In genomic region chr7:107579546-107579880, GRCh38 we compare ENCODE assay signal across 8 cellular contexts. TPM values are rescaled to one million over a fixed set of nuclear protein-coding genes. Genes with fewer than 3 reads are reported as not detected.
DNase-seq lines count a peak whose midpoint lies in the region; ATAC-seq and TF ChIP-seq lines count a peak whose summit lies in the region.

No MANE protein-coding gene starts in this region.

- H3K9me3 Mint-ChIP-seq in Calu3 (ENCODE audit: low read depth, unreplicated experiment), result no peaks in the 10 kb centered on the region
- H3K9me3 Mint-ChIP-seq in naive thymus-derived CD8-positive, alpha-beta T cell, result no peaks in the 10 kb centered on the region

- H3K36me3 Mint-ChIP-seq in Calu3 (ENCODE audit: insufficient read depth, unreplicated experiment), result peaks cover 16% of the 10 kb centered on the region
- peaks cover 0 to 15% (median 3%) of the 10 kb centered on the region in 3 donors for H3K36me3 Mint-ChIP-seq in naive thymus-derived CD8-positive, alpha-beta T cell

- intact Hi-C loops in Calu3 (cut with micrococcal nuclease; ENCODE audit: unreplicated experiment), result no loop called here

- no peaks in the 10 kb centered on the region for H3K27me3 Mint-ChIP-seq in Calu3 (ENCODE audit: unreplicated experiment)
- H3K27me3 Mint-ChIP-seq in naive thymus-derived CD8-positive, alpha-beta T cell, result no peaks in the 10 kb centered on the region

- WGBS in ectodermal cell, 2 experiments, result 4% methylated on average over 7 to 8 of the region's 9 CpGs

- H3K4me1 ChIP-seq in ectodermal cell (ENCODE audit: control insufficient read depth, insufficient read depth, low read length), result no peaks in the 10 kb centered on the region

- DNase-seq in Calu3 (no peak), NB4 (ENCODE audit: low read depth) (no peak), nucleus accumbens (lab: John Stamatoyannopoulos, UW) (no peak), cerebellar nuclear complex (lab: John Stamatoyannopoulos, UW) (no peak), NCI-H345 treated with DMSO at 0.1 percent for 48 hours (lab: John Stamatoyannopoulos, UW; ENCODE audit: unreplicated experiment) (no peak), NAMALWA (ENCODE audit: low spot score) (no peak)
- DNase-seq in naive thymus-derived CD8-positive, alpha-beta T cell, result no peak

- no peaks in the 10 kb centered on the region for H3K4me1 Mint-ChIP-seq in Calu3 (ENCODE audit: low read depth, unreplicated experiment)
- H3K4me1 Mint-ChIP-seq in naive thymus-derived CD8-positive, alpha-beta T cell, result peaks cover 3 to 31% (median 18%) of the 10 kb centered on the region in 4 donors

- ATAC-seq in naive thymus-derived CD8-positive, alpha-beta T cell, result no peak

- H3K36me3 ChIP-seq in ectodermal cell (ENCODE audit: control insufficient read depth, insufficient read depth, low read length), result no peaks in the 10 kb centered on the region

- POLR2A ChIA-PET in naive thymus-derived CD8-positive, alpha-beta T cell (lab: Charles Lee), result interaction anchor here (1.0 to 1.5 kb wide), 3 partner anchors 8 to 16 kb away, joined by 3 to 8 read pairs (median 4); partner anchors contain the start of genes COG5 and DUS4L

- H3K4me3 ChIP-seq in NB4 (ENCODE audit: low read depth, low read length), result peak overlapping the region; percentile 89
- peak overlapping the region; percentile 69 for H3K4me3 ChIP-seq in ectodermal cell (ENCODE audit: insufficient read depth, low read depth, low read length)

- TF ChIP-seq CTCF in Calu3 (IDR thresholded peaks at IDR 0.05; ENCODE audit: unreplicated experiment) (no peak), NB4 (IDR thresholded peaks at IDR 0.05; ENCODE audit: low read depth, low read length) (no peak)

- TSS peak; percentile 70 for BruUV-seq in Calu3 (replicated peaks; lab: Mats Ljungman, UMichigan)

- peak overlapping the region; percentile 77 for H3K27ac ChIP-seq in ectodermal cell (ENCODE audit: insufficient read depth, low read depth, low read length, poor library complexity, severe bottlenecking)

- no peaks in the 10 kb centered on the region for H3K27me3 ChIP-seq in ectodermal cell (ENCODE audit: control insufficient read depth, insufficient read depth, low read length, poor library complexity, severe bottlenecking)

- no peaks in the 10 kb centered on the region for H3K9me3 ChIP-seq in ectodermal cell (ENCODE audit: control insufficient read depth, low read length)

- H3K4me3 Mint-ChIP-seq in Calu3 (ENCODE audit: low read depth, unreplicated experiment), result peak overlapping the region; percentile 70
- peak overlapping the region; percentile 76 to 94 (median 90) for H3K4me3 Mint-ChIP-seq in naive thymus-derived CD8-positive, alpha-beta T cell

- H3K27ac Mint-ChIP-seq in Calu3 (ENCODE audit: unreplicated experiment), result peak overlapping the region; percentile 56
- peak overlapping the region; percentile 76 to 96 (median 90) for H3K27ac Mint-ChIP-seq in naive thymus-derived CD8-positive, alpha-beta T cell

- TF ChIP-seq POLR2A in NB4 (IDR thresholded peaks at IDR 0.05; ENCODE audit: extremely low read depth, insufficient read length), result no peak

- CTCF ChIA-PET in Calu3 (lab: Charles Lee), result no interaction called here

RNA-seq across cellular contexts. Expression of gene BCAP29, which starts 0.5 kb away (rescaled TPM):
- 16.5 and 17.6 TPM in 2 replicates for total RNA-seq in Calu3 (2022)
- 41.0 TPM for polyA plus RNA-seq in ectodermal cell (2013, experiment 1 of 4)
- polyA plus RNA-seq in ectodermal cell (2013, experiment 2 of 4), result 41.3 TPM
- 34.5 TPM for polyA plus RNA-seq in ectodermal cell (2013, experiment 3 of 4)
- 46.9 TPM for polyA plus RNA-seq in ectodermal cell (2013, experiment 4 of 4)
- total RNA-seq in naive thymus-derived CD8-positive, alpha-beta T cell, result 10 to 100 TPM; 15.6 to 17.6 TPM
- 10 to 100 TPM; 26.1 to 49.3 (median 28.1) TPM for polyA plus RNA-seq in naive thymus-derived CD8-positive, alpha-beta T cell

RNA-seq across cellular contexts. Expression of gene DUS4L, which starts 15.7 kb away (rescaled TPM):
- total RNA-seq in Calu3 (2022), result 9.3 and 9.9 TPM in 2 replicates
- polyA plus RNA-seq in ectodermal cell (2013, experiment 1 of 4), result 18.3 TPM
- polyA plus RNA-seq in ectodermal cell (2013, experiment 2 of 4), result 18.6 TPM
- polyA plus RNA-seq in ectodermal cell (2013, experiment 3 of 4), result 13.6 TPM
- 16.9 TPM for polyA plus RNA-seq in ectodermal cell (2013, experiment 4 of 4)
- total RNA-seq in naive thymus-derived CD8-positive, alpha-beta T cell, result 10 to 100 TPM; 14.1 to 17.6 TPM
- polyA plus RNA-seq in naive thymus-derived CD8-positive, alpha-beta T cell, result 1 to 10 TPM; 5.6 to 9.5 (median 9.0) TPM

RNA-seq across cellular contexts. Expression of gene COG5, which starts 15.8 kb away (rescaled TPM):
- 21.4 and 23.6 TPM in 2 replicates for total RNA-seq in Calu3 (2022)
- polyA plus RNA-seq in ectodermal cell (2013, experiment 1 of 4), result 32.5 TPM
- polyA plus RNA-seq in ectodermal cell (2013, experiment 2 of 4), result 37.3 TPM
- polyA plus RNA-seq in ectodermal cell (2013, experiment 3 of 4), result 22.9 TPM
- 24.5 TPM for polyA plus RNA-seq in ectodermal cell (2013, experiment 4 of 4)
- total RNA-seq in naive thymus-derived CD8-positive, alpha-beta T cell, result 10 to 100 TPM; 62.1 to 64.6 TPM
- 10 to 100 TPM; 24.3 to 30.9 (median 29.6) TPM for polyA plus RNA-seq in naive thymus-derived CD8-positive, alpha-beta T cell
